In the genomic region with DNA sequence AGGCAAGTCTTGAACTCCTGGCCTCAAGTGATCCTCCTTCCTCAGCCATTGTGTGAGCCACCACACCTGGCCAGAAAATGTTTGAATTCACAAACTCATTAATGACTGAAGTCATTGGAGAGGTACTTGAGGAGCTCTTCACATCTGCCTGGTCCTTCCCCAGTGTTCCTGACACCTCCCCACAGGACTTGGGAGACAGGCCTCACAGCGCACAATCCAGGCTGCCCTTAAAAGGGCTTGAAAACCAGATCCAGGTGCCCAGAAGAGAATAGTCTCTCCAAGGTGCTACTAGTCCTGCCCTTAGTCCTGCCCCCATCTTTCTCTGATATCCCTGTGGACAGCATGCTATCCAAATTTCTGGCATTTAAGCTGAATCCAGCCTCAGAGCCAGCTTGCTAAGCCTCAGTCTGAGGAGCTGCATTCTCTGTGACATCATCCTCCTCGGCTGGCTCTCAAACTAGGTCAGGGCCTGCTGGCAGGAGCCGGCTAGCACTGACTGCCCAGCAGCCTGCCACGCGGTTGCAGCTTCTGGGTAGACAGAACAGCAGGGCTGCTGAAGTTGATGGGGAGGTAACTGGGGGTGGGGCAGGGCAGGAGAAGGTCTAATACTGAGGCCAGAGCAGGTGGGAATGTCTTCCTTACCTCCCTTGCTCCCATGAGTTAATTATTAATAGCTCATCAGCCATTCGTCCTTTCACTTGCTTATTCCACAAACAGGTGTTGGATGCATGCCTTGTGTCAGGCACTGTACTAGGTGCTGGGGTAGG, we compare ENCODE assay signal across 10 cellular contexts. TPM values are rescaled to one million over a fixed set of nuclear protein-coding genes. Genes with fewer than 3 reads are reported as not detected.
DNase-seq lines count a peak whose midpoint lies in the region; ATAC-seq and TF ChIP-seq lines count a peak whose summit lies in the region.
"Had no signal": no experiment of that assay in that cellular context is flagged by ENCODE, and none has a peak within 500 bp of the region (broad histone marks: within the 10 kb centered on the region; RNA-seq: fewer than 3 reads in every experiment).

No MANE protein-coding gene starts in this region.

- H3K9me3 ChIP-seq in Panc1 (ENCODE audit: control insufficient read depth, insufficient read depth, low read depth, low read length) (peaks cover 4% of the 10 kb centered on the region; the same call in 1 of the 2 replicates), heart right ventricle (peaks cover 0 to 21% (median 0%) of the 10 kb centered on the region in 11 donors)
- H3K9me3 ChIP-seq in effector memory CD4-positive, alpha-beta T cell (ENCODE audit: control insufficient read depth, low read length) = no peaks in the 10 kb centered on the region
- H3K9me3 ChIP-seq: ascending aorta had no signal

- in situ Hi-C loops in Panc1 (cut with HindIII; ENCODE audit: low pct_unique_long_range_greater_than_20kb, low sequenced_read_pairs) = no loop called here

- no peaks in the 10 kb centered on the region for H3K36me3 ChIP-seq in Panc1 (ENCODE audit: control insufficient read depth, insufficient read depth, low read length)
- H3K36me3 ChIP-seq in heart right ventricle = no peaks in the 10 kb centered on the region
- H3K36me3 ChIP-seq in effector memory CD4-positive, alpha-beta T cell (ENCODE audit: control insufficient read depth, insufficient read depth, low read length) = no peaks in the 10 kb centered on the region
- H3K36me3 ChIP-seq: ascending aorta had no signal

- peak; percentile 51; the same call in 1 of the 2 replicates for ATAC-seq in Panc1
- ATAC-seq in heart right ventricle = peak; percentile 89 to 99 (median 94)
- no peak for ATAC-seq in HG03432 (IDR thresholded peaks at IDR 0.05; ENCODE audit: unreplicated experiment)

- BruUV-seq in Panc1 (replicated peaks; lab: Mats Ljungman, UMichigan) = no TSS peak

- intact Hi-C loops in Panc1 (cut with micrococcal nuclease; ENCODE audit: unreplicated experiment) (no loop called here), heart right ventricle (cut with DNase I) (no loop called here)

- DNase-seq in EL (peak; percentile 19), Panc1 (ENCODE audit: low read depth, low spot score) (no peak), heart right ventricle (peak; percentile 48 to 56), putamen (ENCODE audit: low spot score) (peak; percentile 55), NOMO-1 treated with DMSO at 0.1 percent for 48 hours (lab: John Stamatoyannopoulos, UW; ENCODE audit: unreplicated experiment) (no peak)
- DNase-seq in effector memory CD4-positive, alpha-beta T cell = no peak
- DNase-seq in stimulated activated CD4-positive, alpha-beta T cell treated with anti-CD3 and anti-CD28 coated beads, Interleukin-4, amount 100 ng/mL, for 24 hours = no peak
- DNase-seq: activated CD4-positive, alpha-beta T cell treated with anti-CD3 and anti-CD28 coated beads, Interleukin-2, amount 10 ng/mL, durations not matched to agents 7 days and 5 days had no signal

- TF ChIP-seq CTCF in Panc1 (IDR thresholded peaks at IDR 0.05) = no peak
- TF ChIP-seq CTCF in heart right ventricle (IDR thresholded peaks at IDR 0.05) = no peak

- CTCF ChIA-PET in Panc1 (lab: Charles Lee) = no interaction called here

- H3K4me1 ChIP-seq in Panc1 (ENCODE audit: control insufficient read depth, insufficient read depth, low read length) (no peaks in the 10 kb centered on the region), heart right ventricle (peaks cover 0 to 12% (median 5%) of the 10 kb centered on the region in 9 donors)
- H3K4me1 ChIP-seq in effector memory CD4-positive, alpha-beta T cell (ENCODE audit: control insufficient read depth, insufficient read depth, low read length, poor library complexity, severe bottlenecking) = no peaks in the 10 kb centered on the region

- peaks cover 12% of the 10 kb centered on the region for H3K27me3 ChIP-seq in Panc1 (ENCODE audit: control insufficient read depth, insufficient read depth, low read length)
- peaks cover 0 to 14% (median 0%) of the 10 kb centered on the region in 7 donors for H3K27me3 ChIP-seq in heart right ventricle
- no peaks in the 10 kb centered on the region for H3K27me3 ChIP-seq in effector memory CD4-positive, alpha-beta T cell (replicated peaks; ENCODE audit: control insufficient read depth, insufficient read depth, low read length, poor library complexity, severe bottlenecking)
- H3K27me3 ChIP-seq: ascending aorta had no signal

- H3K27ac ChIP-seq in Panc1 (ENCODE audit: low read length) (no peak overlapping the region), heart right ventricle (peak overlapping the region in 3 of 10 donors; percentile 23 to 36 (median 31))
- H3K27ac ChIP-seq in effector memory CD4-positive, alpha-beta T cell (ENCODE audit: insufficient read depth, low read length, poor library complexity, severe bottlenecking) = no peak overlapping the region
- H3K27ac ChIP-seq: ascending aorta had no signal

- POLR2A ChIA-PET in Panc1 (lab: Charles Lee) = no interaction called here

- H3K4me3 ChIP-seq in Panc1 (ENCODE audit: low read depth in 2 of 2, low read length in 2 of 2) (no peak overlapping the region), heart right ventricle (no peak overlapping the region)
- H3K4me3 ChIP-seq in effector memory CD4-positive, alpha-beta T cell (ENCODE audit: insufficient read depth, low read depth, low read length, poor library complexity, severe bottlenecking) = no peak overlapping the region
- H3K4me3 ChIP-seq: ascending aorta had no signal

- WGBS in heart right ventricle, 2 donors = 27 to 33% methylated on average over 6 of the region's 6 CpGs

RNA-seq across cellular contexts. Expression of gene NECTIN1, which starts 35.3 kb away (rescaled TPM):
- 14.6 TPM for total RNA-seq in Panc1 (2021; ENCODE audit: unreplicated experiment)
- polyA plus RNA-seq in Panc1 (2012; ENCODE audit: insufficient read length) = 12.0 TPM
- 10 to 100 TPM in 6 of 10 donors, 1 to 10 TPM in 4; 6.6 to 22.8 (median 11.6) TPM for total RNA-seq in heart right ventricle
- 1 to 10 TPM; 4.0 to 4.4 TPM for polyA plus RNA-seq in heart right ventricle

Comparison
In these comparisons a context has a peak if more than half of its experiments do, and no peak if none do; other contexts are left out.
1. DNase-seq: peak in EL (single experiment), heart right ventricle (2 of 2) and putamen (single experiment); none in Panc1 (single experiment), effector memory CD4-positive, alpha-beta T cell (0 of 3), NOMO-1 treated with DMSO at 0.1 percent for 48 hours (single experiment) and stimulated activated CD4-positive, alpha-beta T cell treated with anti-CD3 and anti-CD28 coated beads, Interleukin-4, amount 100 ng/mL, for 24 hours (single experiment).